11 cellular contexts compared by ENCODE assay signal in genomic region chrX:17022205-17022604, GRCh38.
A peak's percentile ranks its signal among the peaks of the same experiment; 100 is the strongest.
DNase-seq lines count a peak whose midpoint lies in the region; ATAC-seq and TF ChIP-seq lines count a peak whose summit lies in the region.
"Had no signal": no experiment of that assay in that cellular context is flagged by ENCODE, and none has a peak within 500 bp of the region (broad histone marks: within the 10 kb centered on the region; RNA-seq: fewer than 3 reads in every experiment).

No MANE protein-coding gene starts in this region.

- TF ChIP-seq CTCF in coronary artery (IDR thresholded peaks at IDR 0.05), result no peak

- no peak overlapping the region for H3K4me3 ChIP-seq in coronary artery

- ATAC-seq in GM21717 (IDR thresholded peaks at IDR 0.05; ENCODE audit: unreplicated experiment), result no peak

- DNase-seq in Daoy (ENCODE audit: low read depth) (peak; percentile 65), NCI-H2107 (lab: John Stamatoyannopoulos, UW) (peak; percentile 62), astrocyte of the hippocampus (ENCODE audit: low read depth, low spot score) (peak; percentile 67), iris pigment epithelial cell (ENCODE audit: low read depth) (peak; percentile 66), coronary artery (ENCODE audit: low spot score) (no peak), globus pallidus (ENCODE audit: low spot score) (no peak)
- DNase-seq in central memory CD4-positive, alpha-beta T cell, result no peak
- DNase-seq: NCI-H345, Right ventricle myocardium superior had no signal

- no peak overlapping the region for H3K27ac ChIP-seq in coronary artery
- H3K27ac ChIP-seq: C4-2B had no signal

Comparison
In these comparisons a context has a peak if more than half of its experiments do, and no peak if none do; other contexts are left out.
1. DNase-seq: peak in Daoy (single experiment), NCI-H2107 (single experiment), astrocyte of the hippocampus (single experiment) and iris pigment epithelial cell (single experiment); none in coronary artery (single experiment), globus pallidus (single experiment) and central memory CD4-positive, alpha-beta T cell (single experiment).